Comparison of ENCODE assay signal across 20 cellular contexts in genomic region chr1:55156093-55156492, GRCh38. TPM values are rescaled to one million over a fixed set of nuclear protein-coding genes. Genes with fewer than 3 reads are reported as not detected.
DNase-seq lines count a peak whose midpoint lies in the region; ATAC-seq and TF ChIP-seq lines count a peak whose summit lies in the region.
"Had no signal": no experiment of that assay in that cellular context is flagged by ENCODE, and none has a peak within 500 bp of the region (broad histone marks: within the 10 kb centered on the region; RNA-seq: fewer than 3 reads in every experiment).

No MANE protein-coding gene starts in this region.

- peaks cover 5% of the 10 kb centered on the region; the same call in 1 of the 2 replicates for H3K9me1 ChIP-seq in IMR-90 (ENCODE audit: insufficient read depth, low read length)

- no peak for TF ChIP-seq EP300 in SK-N-SH (IDR thresholded peaks at IDR 0.05; ENCODE audit: borderline replicate concordance in 1 of 2, low read depth in 1 of 2, low read length in 1 of 2)

- H3K27me3 ChIP-seq in SK-N-SH (ENCODE audit: insufficient read depth), result no peaks in the 10 kb centered on the region
- no peaks in the 10 kb centered on the region for H3K27me3 ChIP-seq in IMR-90 (ENCODE audit: control insufficient read depth, insufficient read depth, low read length)
- no peaks in the 10 kb centered on the region for H3K27me3 ChIP-seq in osteoblast (ENCODE audit: insufficient read depth, low read length)
- H3K27me3 ChIP-seq: breast epithelium, dorsolateral prefrontal cortex, spleen, tibial nerve had no signal

- CTCF ChIA-PET in SK-N-SH (lab: Yijun Ruan, JAX) (no interaction called here), IMR-90 (lab: Yijun Ruan, JAX) (no interaction called here)

- TF ChIP-seq RAD21 in SK-N-SH (IDR thresholded peaks at IDR 0.05; ENCODE audit: low read length), result no peak
- no peak for TF ChIP-seq RAD21 in IMR-90 (IDR thresholded peaks at IDR 0.05; ENCODE audit: low read length)

- no TSS peak for BruUV-seq in IMR-90 (replicated peaks; lab: Mats Ljungman, UMichigan)

- H3K79me2 ChIP-seq in SK-N-SH (ENCODE audit: insufficient read depth), result no peaks in the 10 kb centered on the region
- no peaks in the 10 kb centered on the region for H3K79me2 ChIP-seq in osteoblast (ENCODE audit: insufficient read depth, low read length)

- TF ChIP-seq POLR2A in IMR-90 (IDR thresholded peaks at IDR 0.05; ENCODE audit: low read depth, low read length), result no peak

- no peak overlapping the region for H2AK9ac ChIP-seq in IMR-90 (replicated peaks; ENCODE audit: low read depth, low read length, poor library complexity)

- no peak overlapping the region for H4K5ac ChIP-seq in IMR-90 (ENCODE audit: low read depth, low read length)

- H3K4me3 ChIP-seq in SK-N-SH (ENCODE audit: low read depth in 2 of 2, low read length in 1 of 2), result no peak overlapping the region
- no peak overlapping the region for H3K4me3 ChIP-seq in IMR-90 (ENCODE audit: insufficient read depth, low read depth, low read length)
- no peak overlapping the region for H3K4me3 ChIP-seq in astrocyte of the spinal cord (ENCODE audit: low read depth, low read length)
- H3K4me3 ChIP-seq in osteoblast (ENCODE audit: insufficient read depth, low read length), result no peak overlapping the region
- H3K4me3 ChIP-seq: breast epithelium, dorsolateral prefrontal cortex, psoas muscle, spleen, tibial nerve had no signal

- in situ Hi-C loops in IMR-90 (cut with MboI; ENCODE audit: low sequenced_read_pairs) (no loop called here), astrocyte of the spinal cord (cut with HindIII; ENCODE audit: low sequenced_read_pairs) (no loop called here)

- H3K9ac ChIP-seq in SK-N-SH (no peak overlapping the region), IMR-90 (ENCODE audit: low read depth, low read length) (no peak overlapping the region)

- H3F3A ChIP-seq in SK-N-SH (replicated peaks; ENCODE audit: insufficient read depth), result peaks cover 9% of the 10 kb centered on the region

- H3K9me2 ChIP-seq in SK-N-SH, result no peaks in the 10 kb centered on the region; the same call in 1 of the 2 replicates

- no peak for TF ChIP-seq CTCF in SK-N-SH (IDR thresholded peaks at IDR 0.05)
- no peak for TF ChIP-seq CTCF in IMR-90 (conservative IDR thresholded peaks at IDR 0.05; ENCODE audit: low read depth, low read length)
- TF ChIP-seq CTCF in astrocyte of the spinal cord (IDR thresholded peaks at IDR 0.05; ENCODE audit: low read depth, low read length), result no peak
- no peak for TF ChIP-seq CTCF in osteoblast (IDR thresholded peaks at IDR 0.05; ENCODE audit: extremely low read depth, low read depth, low read length)

- POLR2A ChIA-PET in SK-N-SH (lab: Yijun Ruan, JAX) (no interaction called here), IMR-90 (lab: Charles Lee; ENCODE audit: unreplicated experiment) (interaction anchor here (0.5 kb wide), 1 partner anchor 53 kb away, joined by 3 read pairs; no protein-coding TSS in a partner anchor)

- H2BK15ac ChIP-seq in IMR-90 (ENCODE audit: low read depth, low read length), result no peak overlapping the region

- H3K4me2 ChIP-seq in SK-N-SH (no peak overlapping the region), IMR-90 (ENCODE audit: low read depth, low read length) (no peak overlapping the region), osteoblast (ENCODE audit: insufficient read depth, low read length) (no peak overlapping the region)

- no peak overlapping the region for H2BK20ac ChIP-seq in IMR-90 (ENCODE audit: low read depth, low read length)

- DNase-seq in SK-N-SH, result no peak
- DNase-seq in IMR-90, result peak; percentile 44
- peak; percentile 58 for DNase-seq in astrocyte of the spinal cord (ENCODE audit: low read depth, low spot score)
- DNase-seq in osteoblast (ENCODE audit: insufficient read length, low spot score, missing footprints), result no peak
- DNase-seq in cerebellar nuclear complex (lab: John Stamatoyannopoulos, UW), result no peak
- DNase-seq in stimulated activated naive CD4-positive, alpha-beta T cell treated with Interleukin-2 at 50 U/mL for 16 hours (lab: John Stamatoyannopoulos, UW), result no peak
- no peak for DNase-seq in COLO668 (lab: John Stamatoyannopoulos, UW; ENCODE audit: unreplicated experiment)
- DNase-seq: activated CD4-positive, alpha-beta T cell treated with anti-CD3 and anti-CD28 coated beads, Interleukin-2, amount 50 U/mL, for 48 hours; activated effector memory CD4-positive, alpha-beta T cell treated with anti-CD3 and anti-CD28 coated beads, Interleukin-2, amount 50 U/mL, for 16 hours; DMS79; NCI-H1436; NCI-H345; spleen had no signal

- H3K23ac ChIP-seq in IMR-90 (ENCODE audit: low read depth, low read length), result no peak overlapping the region

- H3K27ac ChIP-seq in SK-N-SH (ENCODE audit: low read depth in 2 of 2, low read length in 1 of 2) (peak overlapping the region in 1 of 2 experiments; percentile 55; a peak in 1 of 4 replicates), IMR-90 (ENCODE audit: insufficient read depth, low read length) (no peak overlapping the region), osteoblast (ENCODE audit: low read depth, low read length) (peak overlapping the region; percentile 2)
- H3K27ac ChIP-seq: 22Rv1, breast epithelium, C4-2B, spleen, tibial nerve had no signal

- H3K36me3 ChIP-seq in SK-N-SH (replicated peaks in 1 of 2; ENCODE audit: control insufficient read depth in 1 of 2, insufficient read depth in 2 of 2, low read length in 1 of 2) (peaks cover 67 to 89% of the 10 kb centered on the region in 2 experiments), IMR-90 (ENCODE audit: control insufficient read depth, insufficient read depth, low read length) (peaks cover 25% of the 10 kb centered on the region), osteoblast (ENCODE audit: insufficient read depth, low read length) (peaks cover 27% of the 10 kb centered on the region)

- H3K4ac ChIP-seq in IMR-90 (ENCODE audit: low read depth, low read length), result no peak overlapping the region

- H2BK120ac ChIP-seq in IMR-90 (ENCODE audit: low read depth, low read length), result no peak overlapping the region

- H2BK5ac ChIP-seq in IMR-90 (ENCODE audit: low read depth, low read length, poor library complexity, severe bottlenecking), result no peak overlapping the region

- H3K14ac ChIP-seq in IMR-90 (replicated peaks; ENCODE audit: low read depth, low read length), result no peak overlapping the region

- H2AFZ ChIP-seq in SK-N-SH (ENCODE audit: low read depth), result no peak overlapping the region
- no peak overlapping the region for H2AFZ ChIP-seq in IMR-90 (replicated peaks; ENCODE audit: low read length, poor library complexity)
- H2AFZ ChIP-seq in osteoblast (ENCODE audit: low read length), result no peak overlapping the region

- H4K8ac ChIP-seq in IMR-90 (ENCODE audit: low read depth in 2 of 2, low read length in 2 of 2), result no peak overlapping the region

- ATAC-seq in SK-N-SH treated with all-trans-retinoic acid at 6 μM for 48 hours (peak; percentile 63), IMR-90 (ENCODE audit: low read depth) (peak; percentile 61)

- H3K4me1 ChIP-seq in SK-N-SH (ENCODE audit: control insufficient read depth in 1 of 2, insufficient read depth in 2 of 2, low read depth in 1 of 2, low read length in 1 of 2) (peaks cover 0 to 2% of the 10 kb centered on the region in 2 experiments; a peak in 1 of 4 replicates), IMR-90 (ENCODE audit: control insufficient read depth, insufficient read depth, low read length) (peaks cover 2% of the 10 kb centered on the region), osteoblast (ENCODE audit: insufficient read depth, low read length) (no peaks in the 10 kb centered on the region)
- H3K4me1 ChIP-seq: breast epithelium had no signal

- H3K56ac ChIP-seq in IMR-90 (ENCODE audit: extremely low read depth, insufficient read depth, low read length), result no peak overlapping the region

- H4K20me1 ChIP-seq in SK-N-SH (ENCODE audit: insufficient read depth) (no peaks in the 10 kb centered on the region), IMR-90 (ENCODE audit: insufficient read depth, low read length) (no peaks in the 10 kb centered on the region), osteoblast (ENCODE audit: insufficient read depth, low read length) (no peaks in the 10 kb centered on the region)

- H2AK5ac ChIP-seq in IMR-90 (ENCODE audit: low read depth, low read length), result no peak overlapping the region

- H4K91ac ChIP-seq in IMR-90 (ENCODE audit: insufficient read depth, low read depth, low read length), result no peak overlapping the region

- dilution Hi-C loops in IMR-90 (cut with HindIII; ENCODE audit: low sequenced_read_pairs, unreplicated experiment), result no loop called here

- H3K79me1 ChIP-seq in IMR-90 (ENCODE audit: low read depth in 1 of 2, low read length in 2 of 2), result peaks cover 5 to 6% of the 10 kb centered on the region in 2 experiments; a peak in 3 of 4 replicates

- no peak overlapping the region for H3K18ac ChIP-seq in IMR-90 (ENCODE audit: low read depth, low read length)

- H3K9me3 ChIP-seq in SK-N-SH (no peaks in the 10 kb centered on the region), IMR-90 (ENCODE audit: control insufficient read depth, insufficient read depth, low read length) (no peaks in the 10 kb centered on the region), osteoblast (ENCODE audit: low read depth, low read length) (no peaks in the 10 kb centered on the region)
- H3K9me3 ChIP-seq: breast epithelium, psoas muscle, spleen, tibial nerve had no signal

- intact Hi-C loops in IMR-90 (cut with micrococcal nuclease), result no loop called here

TF ChIP-seq in SK-N-SH treated with all-trans-retinoic acid at 6 μM for 48 hours, 23 proteins besides CTCF, POLR2A, EP300 and RAD21 (continues in another document):
- TF ChIP-seq ISL1 (CRISPR knock-in tag; IDR thresholded peaks at IDR 0.05) (no peak), ZFP3 (CRISPR knock-in tag; IDR thresholded peaks at IDR 0.05) (no peak), ZC3H10 (CRISPR knock-in tag; IDR thresholded peaks at IDR 0.05) (no peak), PPARA (CRISPR knock-in tag; IDR thresholded peaks at IDR 0.05; ENCODE audit: borderline replicate concordance) (no peak)

TF ChIP-seq in SK-N-SH, 30 proteins besides CTCF, POLR2A, EP300 and RAD21 (continues in another document):
- TF ChIP-seq TAF1 (IDR thresholded peaks at IDR 0.05; ENCODE audit: borderline replicate concordance, low read depth, low read length), result no peak

TF ChIP-seq in IMR-90, 13 proteins besides CTCF, POLR2A, EP300 and RAD21 (continues in another document):
- TF ChIP-seq MAZ (IDR thresholded peaks at IDR 0.05; ENCODE audit: borderline replicate concordance, low read depth, low read length), result no peak

RNA-seq across cellular contexts. Expression of gene USP24, which starts 59.1 kb away (rescaled TPM):
- polyA plus RNA-seq in SK-N-SH (2012; rRNA removed) (8.1 and 8.7 TPM in 2 replicates), IMR-90 (2012; rRNA removed) (6.4 and 8.4 TPM in 2 replicates)
- 5.6 and 6.2 TPM in 2 replicates for polyA plus RNA-seq in SK-N-SH (2012; cell fraction: cytosol; rRNA removed)
- 20.9 and 31.1 TPM in 2 replicates for polyA plus RNA-seq in SK-N-SH (2012; cell fraction: nucleus; rRNA removed)
- total RNA-seq in IMR-90 (2012; rRNA removed) (34.7 and 36.7 TPM in 2 replicates), osteoblast (40.7 and 43.1 TPM in 2 replicates)
- 1.7 and 3.6 TPM in 2 replicates for polyA plus RNA-seq in IMR-90 (2012; cell fraction: cytosol; rRNA removed)
- 4.9 and 29.1 TPM in 2 replicates for polyA plus RNA-seq in IMR-90 (2012; cell fraction: nucleus; rRNA removed; ENCODE audit: low replicate concordance)

Comparison
In these comparisons a context has a peak if more than half of its experiments do, and no peak if none do; other contexts are left out.
1. DNase-seq: peak in IMR-90 (single experiment) and astrocyte of the spinal cord (single experiment); none in SK-N-SH (single experiment), osteoblast (single experiment), cerebellar nuclear complex (0 of 2), stimulated activated naive CD4-positive, alpha-beta T cell treated with Interleukin-2 at 50 U/mL for 16 hours (single experiment) and COLO668 (single experiment).